8 cellular contexts compared by ENCODE assay signal in genomic region chr3:153130312-153130977, GRCh38. TPM values are rescaled to one million over a fixed set of nuclear protein-coding genes. Genes with fewer than 3 reads are reported as not detected.
DNase-seq lines count a peak whose midpoint lies in the region; ATAC-seq and TF ChIP-seq lines count a peak whose summit lies in the region.

No MANE protein-coding gene starts in this region.

- peak; percentile 96 for ATAC-seq in GM18868 (IDR thresholded peaks at IDR 0.05; ENCODE audit: unreplicated experiment)
- ATAC-seq in HG02852 (IDR thresholded peaks at IDR 0.05; ENCODE audit: unreplicated experiment): peak; percentile 96
- peak; percentile 96 for ATAC-seq in PC-3
- ATAC-seq in naive thymus-derived CD4-positive, alpha-beta T cell: peak; percentile 67

- peaks cover 0 to 7% (median 5%) of the 10 kb centered on the region in 7 donors for H3K4me1 Mint-ChIP-seq in naive thymus-derived CD4-positive, alpha-beta T cell
- peaks cover 7% of the 10 kb centered on the region for H3K4me1 Mint-ChIP-seq in activated naive CD4-positive, alpha-beta T cell treated with anti-CD3 and anti-CD28 coated beads for 36 hours (ENCODE audit: low read depth)

- no peak for TF ChIP-seq CTCF in PC-3 (conservative IDR thresholded peaks at IDR 0.05; ENCODE audit: low read depth, low read length)

- CTCF ChIA-PET in PC-3 (lab: Charles Lee): interaction anchor here (0.6 to 0.7 kb wide), 3 partner anchors 35 to 96 kb away, joined by 3 read pairs; no protein-coding TSS in a partner anchor
- CTCF ChIA-PET in naive thymus-derived CD4-positive, alpha-beta T cell (lab: Charles Lee): no interaction called here
- CTCF ChIA-PET in activated naive CD4-positive, alpha-beta T cell treated with anti-CD3 and anti-CD28 coated beads for 36 hours (lab: Charles Lee): no interaction called here

- BruUV-seq in PC-3 (replicated peaks; lab: Mats Ljungman, UMichigan): no TSS peak

- H3K27ac Mint-ChIP-seq in naive thymus-derived CD4-positive, alpha-beta T cell: no peak overlapping the region
- H3K27ac Mint-ChIP-seq in activated naive CD4-positive, alpha-beta T cell treated with anti-CD3 and anti-CD28 coated beads for 36 hours: no peak overlapping the region

- H3K36me3 ChIP-seq in PC-3 (ENCODE audit: low read depth, low read length): no peaks in the 10 kb centered on the region
- H3K36me3 ChIP-seq in naive thymus-derived CD4-positive, alpha-beta T cell (ENCODE audit: control insufficient read depth in 2 of 3, insufficient read depth in 3 of 3, low read length in 3 of 3): no peaks in the 10 kb centered on the region

- H2AFZ ChIP-seq in PC-3 (ENCODE audit: low read length): no peak overlapping the region

- H3K27me3 Mint-ChIP-seq in naive thymus-derived CD4-positive, alpha-beta T cell: peaks cover 0 to 8% (median 0%) of the 10 kb centered on the region in 5 donors
- peaks cover 3% of the 10 kb centered on the region for H3K27me3 Mint-ChIP-seq in activated naive CD4-positive, alpha-beta T cell treated with anti-CD3 and anti-CD28 coated beads for 36 hours (ENCODE audit: low read depth)

- DNase-seq in PC-3: peak; percentile 77
- no peak for DNase-seq in naive thymus-derived CD4-positive, alpha-beta T cell
- DNase-seq in NCI-H2227 treated with DMSO at 0.1 percent for 48 hours (lab: John Stamatoyannopoulos, UW): no peak
- DNase-seq in cardiac septum (ENCODE audit: low spot score): no peak
- no peak for DNase-seq in NCI-H748 (lab: John Stamatoyannopoulos, UW; ENCODE audit: unreplicated experiment)
- no peak for DNase-seq in activated naive CD4-positive, alpha-beta T cell treated with anti-CD3 and anti-CD28 coated beads for 36 hours

- no peaks in the 10 kb centered on the region for H3F3A ChIP-seq in PC-3 (ENCODE audit: low read length, unreplicated experiment)

- POLR2A ChIA-PET in PC-3 (lab: Charles Lee; ENCODE audit: unreplicated experiment): interaction anchor here (1.0 to 1.5 kb wide), 2 partner anchors 30 to 31 kb away, joined by 6 to 13 read pairs; no protein-coding TSS in a partner anchor
- POLR2A ChIA-PET in naive thymus-derived CD4-positive, alpha-beta T cell (lab: Charles Lee): interaction anchor here (1.1 kb wide), 1 partner anchor 20 kb away, joined by 3 read pairs; no protein-coding TSS in a partner anchor

- H3K27me3 ChIP-seq in PC-3 (ENCODE audit: low read length): no peaks in the 10 kb centered on the region
- H3K27me3 ChIP-seq in naive thymus-derived CD4-positive, alpha-beta T cell (ENCODE audit: control insufficient read depth in 2 of 2, insufficient read depth in 2 of 2, low read length in 2 of 2): no peaks in the 10 kb centered on the region

- no peaks in the 10 kb centered on the region for H3K36me3 Mint-ChIP-seq in naive thymus-derived CD4-positive, alpha-beta T cell
- H3K36me3 Mint-ChIP-seq in activated naive CD4-positive, alpha-beta T cell treated with anti-CD3 and anti-CD28 coated beads for 36 hours (ENCODE audit: low read depth): no peaks in the 10 kb centered on the region

- no peak overlapping the region for H3K4me3 Mint-ChIP-seq in naive thymus-derived CD4-positive, alpha-beta T cell
- no peak overlapping the region for H3K4me3 Mint-ChIP-seq in activated naive CD4-positive, alpha-beta T cell treated with anti-CD3 and anti-CD28 coated beads for 36 hours

- H3K9me3 Mint-ChIP-seq in naive thymus-derived CD4-positive, alpha-beta T cell: peaks cover 0 to 3% (median 0%) of the 10 kb centered on the region in 11 donors
- no peaks in the 10 kb centered on the region for H3K9me3 Mint-ChIP-seq in activated naive CD4-positive, alpha-beta T cell treated with anti-CD3 and anti-CD28 coated beads for 36 hours

- 0 out of 2 replicates have a peak overlapping the region, but pooled peaks have one; percentile 18 for H3K9ac ChIP-seq in PC-3 (ENCODE audit: low read length)

- H3K9me2 ChIP-seq in PC-3 (replicated peaks; ENCODE audit: low read length): no peaks in the 10 kb centered on the region

- no peaks in the 10 kb centered on the region for H4K20me1 ChIP-seq in PC-3 (ENCODE audit: low read length)

- H3K9me3 ChIP-seq in PC-3 (ENCODE audit: low read length): no peaks in the 10 kb centered on the region
- no peaks in the 10 kb centered on the region for H3K9me3 ChIP-seq in naive thymus-derived CD4-positive, alpha-beta T cell (ENCODE audit: control insufficient read depth in 2 of 3, low read length in 3 of 3)

- H3K4me3 ChIP-seq in PC-3 (ENCODE audit: low read length): peak overlapping the region; percentile 13; the same call in 1 of the 2 replicates
- H3K4me3 ChIP-seq in naive thymus-derived CD4-positive, alpha-beta T cell (ENCODE audit: low read length): no peak overlapping the region

- peak overlapping the region; percentile 68 for H3K27ac ChIP-seq in PC-3 (ENCODE audit: low read length)
- no peak overlapping the region for H3K27ac ChIP-seq in naive thymus-derived CD4-positive, alpha-beta T cell (ENCODE audit: low read depth, low read length)

- no peaks in the 10 kb centered on the region for H3K79me2 ChIP-seq in PC-3 (ENCODE audit: low read length)

- peak overlapping the region; percentile 50 for H3K4me2 ChIP-seq in PC-3 (ENCODE audit: low read length)

- intact Hi-C loops in PC-3 (cut with micrococcal nuclease) (loop anchor here (2.0 to 10.0 kb wide), 2 partner anchors 88 to 624 kb away; no protein-coding TSS in a partner anchor), cardiac septum (cut with DNase I) (no loop called here)
- intact Hi-C loops in naive thymus-derived CD4-positive, alpha-beta T cell (cut with micrococcal nuclease): no loop called here
- intact Hi-C loops in activated naive CD4-positive, alpha-beta T cell treated with anti-CD3 and anti-CD28 coated beads for 36 hours (cut with micrococcal nuclease): loop anchor here (1.0 kb wide), 1 partner anchor 8 kb away; no protein-coding TSS in a partner anchor

- peaks cover 18% of the 10 kb centered on the region for H3K4me1 ChIP-seq in PC-3 (ENCODE audit: insufficient read depth, low read length)
- no peaks in the 10 kb centered on the region for H3K4me1 ChIP-seq in naive thymus-derived CD4-positive, alpha-beta T cell (ENCODE audit: control insufficient read depth in 2 of 2, insufficient read depth in 2 of 2, low read length in 2 of 2)

RNA-seq across cellular contexts. Expression of gene RAP2B, which starts 31.6 kb away (rescaled TPM):
- 37.8 and 41.4 TPM in 2 replicates for total RNA-seq in PC-3 (2014; rRNA removed)
- total RNA-seq in naive thymus-derived CD4-positive, alpha-beta T cell: 10 to 100 TPM; 16.8 to 30.3 (median 27.4) TPM
- 10 to 100 TPM; 10.6 to 11.0 TPM for polyA plus RNA-seq in naive thymus-derived CD4-positive, alpha-beta T cell
- 4.7 TPM for total RNA-seq in cardiac septum
- 1 to 10 TPM; 8.6 to 8.7 TPM for total RNA-seq in activated naive CD4-positive, alpha-beta T cell treated with anti-CD3 and anti-CD28 coated beads for 36 hours

Comparison
In these comparisons a context has a peak if more than half of its experiments do, and no peak if none do; other contexts are left out.
1. intact Hi-C loops: an anchor here in PC-3 (2.0 to 10.0 kb wide) and activated naive CD4-positive, alpha-beta T cell treated with anti-CD3 and anti-CD28 coated beads for 36 hours (1.0 kb wide); none called in naive thymus-derived CD4-positive, alpha-beta T cell and cardiac septum.